ENCODE assay signal across 8 cellular contexts in the genomic region with DNA sequence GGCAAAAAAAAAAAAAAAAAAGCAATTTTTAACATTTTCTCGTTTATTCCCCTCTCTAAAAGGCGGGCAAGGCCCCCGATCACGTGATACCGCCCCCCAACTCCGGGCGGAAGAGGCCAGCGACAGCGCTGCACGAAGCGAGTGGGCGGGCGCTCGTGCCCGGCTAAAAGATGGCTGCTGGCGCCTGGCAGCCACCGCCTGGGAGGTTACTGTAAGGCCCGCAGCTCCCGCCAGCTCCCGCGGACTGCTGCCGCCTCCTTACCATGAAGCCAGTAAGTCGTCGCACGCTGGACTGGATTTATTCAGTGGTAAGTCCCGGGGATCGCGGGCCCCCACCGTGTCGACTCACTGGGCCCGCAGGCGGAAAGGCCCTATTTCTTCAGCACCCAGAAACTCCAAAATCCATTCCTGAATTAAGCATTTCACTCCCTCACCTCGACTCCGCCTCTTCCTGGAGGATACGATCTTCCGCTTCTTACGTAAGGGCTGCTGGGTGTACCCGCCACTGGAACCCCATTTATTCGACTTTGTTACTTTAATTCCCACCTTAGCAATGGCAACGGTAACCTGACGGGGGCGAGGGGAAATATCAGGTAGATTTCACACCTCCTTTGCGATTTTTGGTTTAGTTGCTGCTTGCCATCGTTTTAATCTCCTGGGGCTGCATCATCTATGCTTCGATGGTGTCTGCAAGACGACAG. TPM values are rescaled to one million over a fixed set of nuclear protein-coding genes. Genes with fewer than 3 reads are reported as not detected.
DNase-seq lines count a peak whose midpoint lies in the region; ATAC-seq and TF ChIP-seq lines count a peak whose summit lies in the region.

Gene SMIM27 (plus strand): TSS at position 156 of the 701 bp plus-strand sequence. CDS start 108 bp downstream, at position 264.
Gene TOPORS (minus strand): TSS at position 415 of the 701 bp plus-strand sequence. CDS start 150 bp downstream, at position 265.

- peaks cover 30% of the 10 kb centered on the region for H3K36me3 Mint-ChIP-seq in activated CD4-positive, alpha-beta T cell treated with anti-CD3 and anti-CD28 coated beads for 36 hours (ENCODE audit: low read depth)
- peaks cover 7% of the 10 kb centered on the region for H3K36me3 Mint-ChIP-seq in chondrocyte (ENCODE audit: low read depth)

- H3K4me1 ChIP-seq in BLaER1: peaks cover 36% of the 10 kb centered on the region

- ATAC-seq in GM19324 (IDR thresholded peaks at IDR 0.05; ENCODE audit: low FRiP score, unreplicated experiment) (peak; percentile 80), HG03460 (IDR thresholded peaks at IDR 0.05; ENCODE audit: unreplicated experiment) (peak; percentile 70)
- peak; percentile 73 for ATAC-seq in activated CD4-positive, alpha-beta T cell treated with anti-CD3 and anti-CD28 coated beads for 36 hours

- peak within 1 kb of the TSS; percentile 95 for H3K4me3 ChIP-seq in BLaER1

- H4K20me1 ChIP-seq in BLaER1: peaks cover 50% of the 10 kb centered on the region

- POLR2A ChIA-PET in activated CD4-positive, alpha-beta T cell treated with anti-CD3 and anti-CD28 coated beads for 36 hours (lab: Charles Lee): interaction anchor here (1.0 kb wide), 2 partner anchors 20 kb away, joined by 4 to 5 read pairs; no protein-coding TSS in a partner anchor

- no peaks in the 10 kb centered on the region for H3K27me3 Mint-ChIP-seq in activated CD4-positive, alpha-beta T cell treated with anti-CD3 and anti-CD28 coated beads for 36 hours
- no peaks in the 10 kb centered on the region for H3K27me3 Mint-ChIP-seq in chondrocyte (ENCODE audit: low read depth)

- intact Hi-C loops in activated CD4-positive, alpha-beta T cell treated with anti-CD3 and anti-CD28 coated beads for 36 hours (cut with DNase I, micrococcal nuclease): loop anchor here (1.0 to 10.0 kb wide), 9 partner anchors 20 to 1622 kb away; partner anchors contain the start of genes APTX (in 1 of the 2), B4GALT1 (in 1 of the 2), BAG1 (in 1 of the 2) and DNAJA1 (in 1 of the 2)

- peak; percentile 68 for DNase-seq in NCI-H524 treated with DMSO at 0.1 percent for 48 hours (lab: John Stamatoyannopoulos, UW)
- DNase-seq in activated CD4-positive, alpha-beta T cell treated with anti-CD3 and anti-CD28 coated beads for 36 hours: peak; percentile 95
- DNase-seq in chondrocyte (ENCODE audit: low spot score): peak; percentile 95
- peak; percentile 84 to 90 for DNase-seq in stimulated activated CD4-positive, alpha-beta T cell treated with anti-CD3 and anti-CD28 coated beads, Interleukin-1b, Interleukin-23, amount 100 ng/mL, for 4 hours (ENCODE audit: low read depth in 2 of 2)

- peak within 1 kb of the TSS; percentile 96 for H3K4me3 Mint-ChIP-seq in activated CD4-positive, alpha-beta T cell treated with anti-CD3 and anti-CD28 coated beads for 36 hours
- peak within 1 kb of the TSS; percentile 98 for H3K4me3 Mint-ChIP-seq in chondrocyte (ENCODE audit: unreplicated experiment)

- no peaks in the 10 kb centered on the region for H3K9me3 Mint-ChIP-seq in activated CD4-positive, alpha-beta T cell treated with anti-CD3 and anti-CD28 coated beads for 36 hours (ENCODE audit: low read depth)
- H3K9me3 Mint-ChIP-seq in chondrocyte (ENCODE audit: low read depth): no peaks in the 10 kb centered on the region

- H3K27ac Mint-ChIP-seq in activated CD4-positive, alpha-beta T cell treated with anti-CD3 and anti-CD28 coated beads for 36 hours: peak within 1 kb of the TSS; percentile 99
- H3K27ac Mint-ChIP-seq in chondrocyte (ENCODE audit: unreplicated experiment): peak within 1 kb of the TSS; percentile 97

- peaks cover 43% of the 10 kb centered on the region for H3K4me1 Mint-ChIP-seq in activated CD4-positive, alpha-beta T cell treated with anti-CD3 and anti-CD28 coated beads for 36 hours
- peaks cover 31% of the 10 kb centered on the region for H3K4me1 Mint-ChIP-seq in chondrocyte (ENCODE audit: low read depth)

- H3K36me3 ChIP-seq in BLaER1: peaks cover 25% of the 10 kb centered on the region; the same call in 1 of the 2 replicates

- peak within 1 kb of the TSS; percentile 88 for H3K27ac ChIP-seq in BLaER1
- peak within 1 kb of the TSS; percentile 98 for H3K27ac ChIP-seq in layer of hippocampus (ENCODE audit: low read depth, low read length)

- H3K27me3 ChIP-seq in BLaER1 (no peaks in the 10 kb centered on the region), layer of hippocampus (ENCODE audit: control insufficient read depth, insufficient read depth, low read length) (no peaks in the 10 kb centered on the region)

- peak; percentile 10 for TF ChIP-seq CTCF in chondrocyte (IDR thresholded peaks at IDR 0.05)

- H3K4me2 ChIP-seq in BLaER1: peak within 1 kb of the TSS; percentile 81

- H3K9ac ChIP-seq in BLaER1: peak within 1 kb of the TSS; percentile 94

- CTCF ChIA-PET in activated CD4-positive, alpha-beta T cell treated with anti-CD3 and anti-CD28 coated beads for 36 hours (lab: Charles Lee): interaction anchor here (0.9 to 5.0 kb wide), 6 partner anchors 20 to 173 kb away, joined by 3 to 25 read pairs (median 12); partner anchors contain the start of genes ACO1, NDUFB6 and RIGI

- no peaks in the 10 kb centered on the region for H3K9me3 ChIP-seq in BLaER1

RNA-seq across cellular contexts. Expression of gene SMIM27, which starts in this region (rescaled TPM):
- total RNA-seq in activated CD4-positive, alpha-beta T cell treated with anti-CD3 and anti-CD28 coated beads for 36 hours: 10 to 100 TPM; 16.1 to 19.5 TPM
- total RNA-seq in chondrocyte: 11.2 to 14.7 TPM (median 13.2 TPM) in 3 replicates

RNA-seq across cellular contexts. Expression of gene TOPORS, which starts in this region (rescaled TPM):
- 10 to 100 TPM; 14.4 to 18.9 TPM for total RNA-seq in activated CD4-positive, alpha-beta T cell treated with anti-CD3 and anti-CD28 coated beads for 36 hours
- total RNA-seq in chondrocyte: 14.8 to 19.6 TPM (median 15.3 TPM) in 3 replicates

Comparison
In these comparisons a context has a peak if more than half of its experiments do, and no peak if none do; other contexts are left out.
1. Peak in every context shown above with its lines: DNase-seq, ATAC-seq, H3K4me3 ChIP-seq and H3K27ac ChIP-seq.